In the genomic region with DNA sequence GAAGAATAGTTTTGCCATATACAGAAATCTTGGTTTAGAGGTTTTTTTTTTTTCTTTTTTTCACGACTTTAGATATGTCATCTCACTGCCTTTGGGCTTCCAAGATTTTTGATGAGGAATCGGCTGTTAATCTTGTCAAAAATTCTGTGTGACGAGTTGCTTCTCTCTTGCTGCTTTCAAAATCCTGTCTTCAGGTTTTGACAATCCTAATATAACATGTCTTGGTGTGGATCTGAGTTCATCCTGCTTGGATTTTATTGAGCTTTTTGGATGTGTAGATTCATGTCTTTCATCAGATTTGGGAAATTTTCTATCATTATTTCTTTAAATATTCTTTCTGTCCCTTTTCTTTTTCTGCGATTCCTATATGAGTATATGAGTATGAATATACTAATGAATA, we compare ENCODE assay signal across 1 cellular context.
A peak's percentile ranks its signal among the peaks of the same experiment; 100 is the strongest.
TF ChIP-seq lines count a peak whose summit lies in the region.

No MANE protein-coding gene starts in this region.

TF ChIP-seq in K562, 482 proteins besides CTCF, POLR2A, EP300 and RAD21 (continued from another document):
- TF ChIP-seq, protein P1, sequence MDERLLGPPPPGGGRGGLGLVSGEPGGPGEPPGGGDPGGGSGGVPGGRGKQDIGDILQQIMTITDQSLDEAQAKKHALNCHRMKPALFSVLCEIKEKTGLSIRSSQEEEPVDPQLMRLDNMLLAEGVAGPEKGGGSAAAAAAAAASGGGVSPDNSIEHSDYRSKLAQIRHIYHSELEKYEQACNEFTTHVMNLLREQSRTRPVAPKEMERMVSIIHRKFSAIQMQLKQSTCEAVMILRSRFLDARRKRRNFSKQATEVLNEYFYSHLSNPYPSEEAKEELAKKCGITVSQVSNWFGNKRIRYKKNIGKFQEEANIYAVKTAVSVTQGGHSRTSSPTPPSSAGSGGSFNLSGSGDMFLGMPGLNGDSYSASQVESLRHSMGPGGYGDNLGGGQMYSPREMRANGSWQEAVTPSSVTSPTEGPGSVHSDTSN (CRISPR knock-in tag; IDR thresholded peaks at IDR 0.05; ENCODE audit: low read depth) = no peak
- TF ChIP-seq, protein P1 (tag; conservative IDR thresholded peaks at IDR 0.05; ENCODE audit: low read depth) = no peak
- TF ChIP-seq ZBED1 (IDR thresholded peaks at IDR 0.05) (no peak), CBX5 (IDR thresholded peaks at IDR 0.05; ENCODE audit: borderline replicate concordance, low read depth) (peak; percentile 49; the same call in 1 of the 2 replicates), TRIM28 (IDR thresholded peaks at IDR 0.05) (peak; percentile 33; the same call in 1 of the 2 replicates), ZNF280A (IDR thresholded peaks at IDR 0.05; ENCODE audit: low read depth, partially characterized antibody) (peak; percentile 78), CBX3 (IDR thresholded peaks at IDR 0.05; ENCODE audit: borderline replicate concordance in 1 of 2, low read length in 2 of 2) (peak in 1 of 2 experiments; percentile 73; a peak in 1 of 3 replicates)
TF ChIP-seq in K562: peak in this region for 4.
